In genomic region chr12:120317258-120318105, GRCh38 we compare ENCODE assay signal across 8 cellular contexts. TPM values are rescaled to one million over a fixed set of nuclear protein-coding genes. Genes with fewer than 3 reads are reported as not detected.
DNase-seq lines count a peak whose midpoint lies in the region; TF ChIP-seq lines count a peak whose summit lies in the region.

No MANE protein-coding gene starts in this region.

- H3K4me3 ChIP-seq in LNCaP clone FGC (ENCODE audit: low read depth, low read length) (peak overlapping the region; percentile 83), fibroblast of the aortic adventitia (ENCODE audit: low read depth, low read length) (peak overlapping the region; percentile 90)

- peaks cover 14% of the 10 kb centered on the region for H3K4me1 Mint-ChIP-seq in nephron
- peaks cover 15% of the 10 kb centered on the region for H3K4me1 Mint-ChIP-seq in stimulated activated naive CD8-positive, alpha-beta T cell treated with anti-CD3 and anti-CD28 coated beads, Interleukin-15, Interleukin-2, amounts not matched to agents 100 ng/mL and 50 ng/mL, for 24 hours (ENCODE audit: low read depth)

- H3K9me3 Mint-ChIP-seq in nephron, result no peaks in the 10 kb centered on the region
- no peaks in the 10 kb centered on the region for H3K9me3 Mint-ChIP-seq in stimulated activated naive CD8-positive, alpha-beta T cell treated with anti-CD3 and anti-CD28 coated beads, Interleukin-15, Interleukin-2, amounts not matched to agents 100 ng/mL and 50 ng/mL, for 24 hours

- peak; percentile 39 for TF ChIP-seq CTCF in LNCaP clone FGC (IDR thresholded peaks at IDR 0.05; ENCODE audit: control insufficient read depth, extremely low read depth, insufficient read depth)
- TF ChIP-seq CTCF in RWPE1 (conservative IDR thresholded peaks at IDR 0.05; ENCODE audit: low read depth), result peak; percentile 63
- TF ChIP-seq CTCF in fibroblast of the aortic adventitia (IDR thresholded peaks at IDR 0.05; ENCODE audit: insufficient read depth, low read length), result peak; percentile 86
- TF ChIP-seq CTCF in nephron (IDR thresholded peaks at IDR 0.05; ENCODE audit: unreplicated experiment in 3 of 3), result peak; percentile 63 to 68 (median 67)

- POLR2A ChIA-PET in RWPE1 (lab: Yijun Ruan, JAX; ENCODE audit: low non-redundant PET), result no interaction called here

- peak overlapping the region; percentile 84 to 89 (median 87) for H3K4me3 Mint-ChIP-seq in nephron
- H3K4me3 Mint-ChIP-seq in stimulated activated naive CD8-positive, alpha-beta T cell treated with anti-CD3 and anti-CD28 coated beads, Interleukin-15, Interleukin-2, amounts not matched to agents 100 ng/mL and 50 ng/mL, for 24 hours, result peak overlapping the region; percentile 90

- peak; percentile 100 for DNase-seq in ELR (ENCODE audit: low read depth)
- DNase-seq in H4 (ENCODE audit: low spot score), result peak; percentile 99
- peak; percentile 100 for DNase-seq in LNCaP clone FGC (ENCODE audit: low read depth)
- peak; percentile 100 for DNase-seq in RWPE1 (ENCODE audit: low spot score)
- peak; percentile 100 for DNase-seq in activated effector memory CD4-positive, alpha-beta T cell treated with Interleukin-2 at 50 U/mL for 16 hours
- DNase-seq in fibroblast of the aortic adventitia (ENCODE audit: low read depth), result peak; percentile 99

- peak overlapping the region; percentile 77 for H3K27ac ChIP-seq in RWPE1

- H3K27me3 Mint-ChIP-seq in nephron (ENCODE audit: low read depth), result peaks cover 12% of the 10 kb centered on the region
- no peaks in the 10 kb centered on the region for H3K27me3 Mint-ChIP-seq in stimulated activated naive CD8-positive, alpha-beta T cell treated with anti-CD3 and anti-CD28 coated beads, Interleukin-15, Interleukin-2, amounts not matched to agents 100 ng/mL and 50 ng/mL, for 24 hours

- no peaks in the 10 kb centered on the region for H3K36me3 Mint-ChIP-seq in nephron (ENCODE audit: low read depth)
- no peaks in the 10 kb centered on the region for H3K36me3 Mint-ChIP-seq in stimulated activated naive CD8-positive, alpha-beta T cell treated with anti-CD3 and anti-CD28 coated beads, Interleukin-15, Interleukin-2, amounts not matched to agents 100 ng/mL and 50 ng/mL, for 24 hours (ENCODE audit: low read depth)

- CTCF ChIA-PET in RWPE1 (lab: Yijun Ruan, JAX), result interaction anchor here (0.5 to 1.6 kb wide), 7 partner anchors 9 to 243 kb away, joined by 3 to 12 read pairs (median 3); partner anchors contain the start of gene SIRT4

- peak overlapping the region; percentile 71 to 96 (median 92) for H3K27ac Mint-ChIP-seq in nephron
- peak overlapping the region; percentile 93 for H3K27ac Mint-ChIP-seq in stimulated activated naive CD8-positive, alpha-beta T cell treated with anti-CD3 and anti-CD28 coated beads, Interleukin-15, Interleukin-2, amounts not matched to agents 100 ng/mL and 50 ng/mL, for 24 hours

RNA-seq across cellular contexts. Expression of gene PLA2G1B, which starts 10.1 kb away (rescaled TPM):
- not detected in 2 replicates for total RNA-seq in H4 (2014; rRNA removed; shearing (Covaris generic))
- total RNA-seq in fibroblast of the aortic adventitia (ENCODE audit: low replicate concordance), result not detected in 2 replicates

RNA-seq across cellular contexts. Expression of gene SIRT4, which starts 15.4 kb away (rescaled TPM):
- total RNA-seq in H4 (2014; rRNA removed; shearing (Covaris generic)), result 2.4 and 6.8 TPM in 2 replicates
- 0.90 and 3.6 TPM in 2 replicates for total RNA-seq in fibroblast of the aortic adventitia (ENCODE audit: low replicate concordance)

RNA-seq across cellular contexts. Expression of gene RNU4-1, which starts 24.4 kb away (rescaled TPM):
- under 0.01 TPM in 2 replicates for total RNA-seq in H4 (2014; rRNA removed; shearing (Covaris generic))
- under 0.01 TPM in 2 replicates for total RNA-seq in fibroblast of the aortic adventitia (ENCODE audit: low replicate concordance)

RNA-seq across cellular contexts. Expression of gene RNU4-2, which starts 25.8 kb away (rescaled TPM):
- total RNA-seq in H4 (2014; rRNA removed; shearing (Covaris generic)), result under 0.01 TPM in 1 of 2 replicates, not detected in the other
- under 0.01 TPM in 2 replicates for total RNA-seq in fibroblast of the aortic adventitia (ENCODE audit: low replicate concordance)

RNA-seq across cellular contexts. Expression of gene MSI1, which starts 51.5 kb away (rescaled TPM):
- total RNA-seq in H4 (2014; rRNA removed; shearing (Covaris generic)), result 0.35 and 0.72 TPM in 2 replicates
- not detected in 2 replicates for total RNA-seq in fibroblast of the aortic adventitia (ENCODE audit: low replicate concordance)

Comparison
In these comparisons a context has a peak if more than half of its experiments do, and no peak if none do; other contexts are left out.
1. Peak in every context shown above with its lines: DNase-seq, H3K4me3 ChIP-seq and H3K27ac ChIP-seq.